1 cellular context compared by ENCODE assay signal in genomic region chrX:129724767-129725166, GRCh38.
TF ChIP-seq lines count a peak whose summit lies in the region.

No MANE protein-coding gene starts in this region.

TF ChIP-seq in endothelial cell of umbilical vein, 7 proteins besides CTCF, POLR2A, EP300 and RAD21:
- TF ChIP-seq EZH2 (IDR thresholded peaks at IDR 0.05; ENCODE audit: borderline replicate concordance, low read depth, low read length, severe bottlenecking) (no peak), MYC (IDR thresholded peaks at IDR 0.05; ENCODE audit: low read depth, low read length) (no peak), JUN (IDR thresholded peaks at IDR 0.05; ENCODE audit: borderline replicate concordance, insufficient read depth, insufficient read length, low read depth) (no peak), GATA2 (IDR thresholded peaks at IDR 0.05; ENCODE audit: insufficient read depth, insufficient read length, low read depth, low read length) (no peak), FOS (IDR thresholded peaks at IDR 0.05; ENCODE audit: borderline replicate concordance, insufficient read depth, low read length) (peak; percentile 26), POLR2AphosphoS5 (IDR thresholded peaks at IDR 0.05; ENCODE audit: insufficient read depth, low read depth, low read length) (peak; percentile 12), MAX (IDR thresholded peaks at IDR 0.05; ENCODE audit: insufficient read depth, insufficient read length) (no peak)
